7 cellular contexts compared by ENCODE assay signal in genomic region chr3:152205097-152205593, GRCh38.
A peak's percentile ranks its signal among the peaks of the same experiment; 100 is the strongest.
DNase-seq lines count a peak whose midpoint lies in the region; ATAC-seq and FAIRE-seq lines count a peak whose summit lies in the region.

No MANE protein-coding gene starts in this region.

- peaks cover 2 to 3% of the 10 kb centered on the region in 2 donors for H3K4me1 ChIP-seq in small intestine (ENCODE audit: control insufficient read depth in 2 of 2, insufficient read depth in 1 of 2, low read depth in 1 of 2, low read length in 1 of 2)

- H3K27ac Mint-ChIP-seq in activated naive CD8-positive, alpha-beta T cell: peak overlapping the region; percentile 99

- no peaks in the 10 kb centered on the region for H3K9me3 ChIP-seq in small intestine (ENCODE audit: control insufficient read depth, low read depth)

- 61 to 84% (median 69%) methylated on average over 3 of the region's 3 CpGs for WGBS in small intestine, 3 donors

- H3K36me3 ChIP-seq in small intestine (ENCODE audit: control insufficient read depth in 2 of 2, insufficient read depth in 2 of 2, low read length in 2 of 2): no peaks in the 10 kb centered on the region

- FAIRE-seq in small intestine (lab: Jason Lieb, UNC): no peak

- DNase-seq in small intestine (no peak), NCI-H1694 (lab: John Stamatoyannopoulos, UW) (no peak), SHP77 (lab: John Stamatoyannopoulos, UW) (no peak)
- no peak for DNase-seq in stimulated activated CD4-positive, alpha-beta T cell treated with anti-CD3 and anti-CD28 coated beads, Interleukin-1b, Interleukin-23, amount 100 ng/mL, for 48 hours

- H3K27me3 Mint-ChIP-seq in activated naive CD8-positive, alpha-beta T cell: no peaks in the 10 kb centered on the region

- no peaks in the 10 kb centered on the region for H3K9me3 Mint-ChIP-seq in activated naive CD8-positive, alpha-beta T cell (ENCODE audit: low read depth)

- peak overlapping the region in 1 of 2 donors; percentile 27 for H3K4me3 ChIP-seq in small intestine (ENCODE audit: low read depth in 1 of 2, low read length in 2 of 2)

- H3K36me3 Mint-ChIP-seq in activated naive CD8-positive, alpha-beta T cell: no peaks in the 10 kb centered on the region

- H3K27me3 ChIP-seq in small intestine (ENCODE audit: control insufficient read depth in 2 of 2, insufficient read depth in 2 of 2, low read length in 2 of 2): no peaks in the 10 kb centered on the region

- peaks cover 83% of the 10 kb centered on the region for H3K4me1 Mint-ChIP-seq in activated naive CD8-positive, alpha-beta T cell (ENCODE audit: low read depth)

- peak; percentile 47 for ATAC-seq in GM19438 (IDR thresholded peaks at IDR 0.05; ENCODE audit: low read depth, unreplicated experiment)
- peak; percentile 50 for ATAC-seq in HG03354 (IDR thresholded peaks at IDR 0.05; ENCODE audit: poor library complexity, severe bottlenecking, unreplicated experiment)

- peak overlapping the region; percentile 71 to 87 for H3K27ac ChIP-seq in small intestine (ENCODE audit: low read depth in 1 of 2, low read length in 1 of 2)

- H3K4me3 Mint-ChIP-seq in activated naive CD8-positive, alpha-beta T cell: peak overlapping the region; percentile 94
